Comparison of ENCODE assay signal across 8 cellular contexts in genomic region chr17:42459256-42459982, GRCh38. TPM values are rescaled to one million over a fixed set of nuclear protein-coding genes. Genes with fewer than 3 reads are reported as not detected.
A peak's percentile ranks its signal among the peaks of the same experiment; 100 is the strongest.
DNase-seq lines count a peak whose midpoint lies in the region; ATAC-seq and TF ChIP-seq lines count a peak whose summit lies in the region.

No MANE protein-coding gene starts in this region.

- ATAC-seq in heart left ventricle, result peak; percentile 33 to 53 (median 42)
- no peak for ATAC-seq in HG03039 (IDR thresholded peaks at IDR 0.05; ENCODE audit: unreplicated experiment)

- H3K4me3 ChIP-seq in heart left ventricle, result peak overlapping the region; percentile 43 to 93 (median 80)

- TF ChIP-seq CTCF in GM12874 (IDR thresholded peaks at IDR 0.05; ENCODE audit: insufficient read depth, low read depth, low read length) (peak; percentile 58), heart left ventricle (IDR thresholded peaks at IDR 0.05) (peak in 7 of 12 donors; percentile 6 to 51 (median 42))

- no peaks in the 10 kb centered on the region for H3K27me3 ChIP-seq in heart left ventricle

- 2 to 5% (median 4%) methylated on average over 13 of the region's 13 CpGs for WGBS in adipose tissue, 3 donors
- 3 to 6% (median 3%) methylated on average over 13 of the region's 13 CpGs for WGBS in heart left ventricle, 4 donors

- peaks cover 0 to 72% (median 25%) of the 10 kb centered on the region in 12 donors for H3K4me1 ChIP-seq in heart left ventricle

- in situ Hi-C loops in ACHN (cut with HindIII; ENCODE audit: low pct_ligation_motif_present, low pct_unique_long_range_greater_than_20kb, low sequenced_read_pairs), result no loop called here

- H3K9me3 ChIP-seq in heart left ventricle, result no peaks in the 10 kb centered on the region

- DNase-seq in ACHN (peak; percentile 65), NCI-H748 treated with DMSO at 0.1 percent for 48 hours (lab: John Stamatoyannopoulos, UW) (peak; percentile 54), heart left ventricle (peak in 4 of 5 donors; percentile 38 to 55 (median 45)), occipital lobe (lab: John Stamatoyannopoulos, UW) (peak; percentile 41), GM19240 (ENCODE audit: insufficient read length, low spot score) (no peak)

- intact Hi-C loops in heart left ventricle (cut with DNase I), result loop anchor here in 8 of 10 donors (2.0 to 5.0 kb wide), 4 partner anchors 37 to 137 kb away; partner anchors contain the start of gene CAVIN1 (in 7 of the 8)

- H3K27ac ChIP-seq in adipose tissue (ENCODE audit: low read depth, low read length) (peak overlapping the region; percentile 61), heart left ventricle (peak overlapping the region; percentile 77 to 98 (median 92))

- no peak for TF ChIP-seq POLR2A in heart left ventricle (IDR thresholded peaks at IDR 0.05)

- peaks cover 0 to 39% (median 34%) of the 10 kb centered on the region in 9 donors for H3K36me3 ChIP-seq in heart left ventricle

RNA-seq across cellular contexts. Expression of gene ATP6V0A1, which starts 0.7 kb away (rescaled TPM):
- polyA plus RNA-seq in adipose tissue, result 10 to 100 TPM; 17.6 to 30.5 (median 25.8) TPM
- 10 to 100 TPM; 30.3 to 65.9 (median 35.9) TPM for total RNA-seq in heart left ventricle
- 10 to 100 TPM; 24.3 to 40.6 TPM for polyA plus RNA-seq in heart left ventricle
- 263 TPM for total RNA-seq in occipital lobe

RNA-seq across cellular contexts. Expression of gene CAVIN1, which starts 36.4 kb away (rescaled TPM):
- polyA plus RNA-seq in adipose tissue (100 to 1,000 TPM in 2 of 3 donors, 10 to 100 TPM in 1; 30.4 to 517 (median 414) TPM), heart left ventricle (100 to 1,000 TPM; 140 to 281 TPM)
- total RNA-seq in heart left ventricle (100 to 1,000 TPM; 195 to 318 (median 253) TPM), occipital lobe (7.8 TPM)

Comparison
In these comparisons a context has a peak if more than half of its experiments do, and no peak if none do; other contexts are left out.
1. RNA of gene CAVIN1, which starts 36.4 kb away (total RNA-seq): 195 to 318 TPM in heart left ventricle; 7.8 TPM in occipital lobe (single experiment); every median in the first group is over 10 times any median in the second.